ENCODE assay signal across 19 cellular contexts in the genomic region with DNA sequence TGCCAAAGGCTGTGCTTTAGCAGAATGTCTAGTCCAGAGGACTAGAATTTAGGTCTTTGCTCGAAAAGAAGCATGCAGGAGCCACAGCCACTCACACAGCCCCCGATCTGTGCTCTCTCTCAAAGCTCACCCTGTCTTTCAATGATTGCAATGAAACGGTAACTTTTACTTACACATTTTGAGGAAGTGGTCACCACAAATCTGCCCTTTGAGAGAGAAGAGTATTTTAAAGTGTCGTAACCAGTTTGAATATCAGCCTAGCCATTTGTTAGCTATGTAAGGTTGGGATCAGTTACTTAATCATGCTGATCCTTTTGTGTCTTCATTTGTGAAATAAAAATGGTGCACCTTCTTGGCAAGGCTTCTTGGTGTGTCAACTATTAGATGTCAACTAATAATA.
A peak's percentile ranks its signal among the peaks of the same experiment; 100 is the strongest.
DNase-seq lines count a peak whose midpoint lies in the region; ATAC-seq lines count a peak whose summit lies in the region.
"Had no signal": no experiment of that assay in that cellular context is flagged by ENCODE, and none has a peak within 500 bp of the region (broad histone marks: within the 10 kb centered on the region; RNA-seq: fewer than 3 reads in every experiment).

No MANE protein-coding gene starts in this region.

- H3K4me2 ChIP-seq in BLaER1 treated with 17β-estradiol and CSF1 and Interleukin-3, amounts not matched to agents 10 nM and 100 nM: peak overlapping the region in 10 of 11 experiments; percentile 4 to 75 (median 46); a peak in 14 of 22 replicates
- H3K4me2 ChIP-seq: A549, smooth muscle cell had no signal

- no peaks in the 10 kb centered on the region for H4K20me1 ChIP-seq in BLaER1 treated with 17β-estradiol and CSF1 and Interleukin-3, amounts not matched to agents 10 nM and 100 nM

- no peaks in the 10 kb centered on the region for H3K36me3 ChIP-seq in BLaER1 treated with 17β-estradiol and CSF1 and Interleukin-3, amounts not matched to agents 10 nM and 100 nM
- H3K36me3 ChIP-seq: left lung, pancreas, upper lobe of left lung had no signal

- DNase-seq in SIG-M5 treated with dmso at 0.1 percent for 504 hours (lab: John Stamatoyannopoulos, UW; ENCODE audit: unreplicated experiment) (peak; percentile 73), DMS53 treated with DMSO at 0.1 percent for 48 hours (lab: John Stamatoyannopoulos, UW; ENCODE audit: unreplicated experiment) (no peak), HuH-7.5 (ENCODE audit: low spot score) (no peak), NCI-H1105 (lab: John Stamatoyannopoulos, UW) (no peak)
- DNase-seq in stimulated activated CD4-positive, alpha-beta T cell treated with anti-CD3 and anti-CD28 coated beads, Interleukin-4, amount 100 ng/mL, for 24 hours: no peak
- DNase-seq: activated CD8-positive, alpha-beta T cell treated with anti-CD3 and anti-CD28 coated beads, Interleukin-2, amount 10 ng/mL, durations not matched to agents 7 days and 5 days; cerebellar nuclear complex; left lung; NCI-H1930; pancreas; PC-3; stimulated activated naive CD4-positive, alpha-beta T cell treated with Interleukin-2 at 50 U/mL for 16 hours; upper lobe of left lung had no signal

- peaks cover 0 to 15% (median 0%) of the 10 kb centered on the region in 11 experiments; a peak in 7 of 22 replicates for H3K9me3 ChIP-seq in BLaER1 treated with 17β-estradiol and CSF1 and Interleukin-3, amounts not matched to agents 10 nM and 100 nM (replicated peaks in 1 of 11)
- H3K9me3 ChIP-seq: A549, left lung, pancreas, upper lobe of left lung had no signal

- peaks cover 0 to 71% (median 17%) of the 10 kb centered on the region in 10 experiments; a peak in 13 of 20 replicates for H3K4me1 ChIP-seq in BLaER1 treated with 17β-estradiol and CSF1 and Interleukin-3, amounts not matched to agents 10 nM and 100 nM
- H3K4me1 ChIP-seq: left lung, pancreas, upper lobe of left lung had no signal

- peak; percentile 66 for ATAC-seq in GM19397 (IDR thresholded peaks at IDR 0.05; ENCODE audit: unreplicated experiment)
- ATAC-seq in HG03521 (IDR thresholded peaks at IDR 0.05; ENCODE audit: unreplicated experiment): peak; percentile 56
- ATAC-seq: A549; activated CD8-positive, alpha-beta T cell treated with anti-CD3 and anti-CD28 coated beads, Interleukin-2, amount 10 ng/mL, durations not matched to agents 7 days and 5 days; left lung; PC-3; SK-N-SH treated with all-trans-retinoic acid at 6 μM for 48 hours had no signal

- no peaks in the 10 kb centered on the region for H3K27me3 ChIP-seq in BLaER1 treated with 17β-estradiol and CSF1 and Interleukin-3, amounts not matched to agents 10 nM and 100 nM
- H3K27me3 ChIP-seq: left lung, pancreas, upper lobe of left lung had no signal

- H3K4me3 ChIP-seq in BLaER1 treated with 17β-estradiol and CSF1 and Interleukin-3, amounts not matched to agents 10 nM and 100 nM: no peak overlapping the region
- H3K4me3 ChIP-seq: A549, left lung, pancreas, smooth muscle cell, upper lobe of left lung had no signal

- H3K9ac ChIP-seq in BLaER1 treated with 17β-estradiol and CSF1 and Interleukin-3, amounts not matched to agents 10 nM and 100 nM: peak overlapping the region in 2 of 11 experiments; percentile 31 to 35; a peak in 1 of 22 replicates

- peak overlapping the region in 8 of 11 experiments; percentile 20 to 73 (median 53); a peak in 13 of 22 replicates for H3K27ac ChIP-seq in BLaER1 treated with 17β-estradiol and CSF1 and Interleukin-3, amounts not matched to agents 10 nM and 100 nM
- H3K27ac ChIP-seq: A549, left lung, pancreas, upper lobe of left lung had no signal
